In the genomic region with DNA sequence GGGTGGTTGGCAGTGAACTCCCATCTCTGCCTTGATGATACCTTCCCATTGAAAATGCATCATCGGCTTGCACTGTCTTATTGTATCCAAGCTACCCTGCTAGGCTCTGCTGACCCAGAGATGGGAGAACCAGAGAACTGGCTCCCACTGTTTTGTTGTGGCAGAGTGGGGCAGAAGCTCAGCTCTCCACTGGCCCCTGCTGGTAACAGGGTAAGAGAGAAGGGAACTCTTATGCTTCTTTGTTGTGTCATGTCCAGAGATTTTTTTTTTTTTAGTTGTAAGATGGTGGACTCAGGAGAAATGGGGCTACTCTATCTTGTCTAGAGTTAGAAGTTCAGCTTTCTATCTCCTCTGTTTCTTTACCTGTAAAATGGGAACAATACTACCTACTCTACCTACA, we compare ENCODE assay signal across 8 cellular contexts.
DNase-seq lines count a peak whose midpoint lies in the region; ATAC-seq and TF ChIP-seq lines count a peak whose summit lies in the region.

No MANE protein-coding gene starts in this region.

- H4K20me1 ChIP-seq in KMS-11 (ENCODE audit: insufficient read depth), result no peaks in the 10 kb centered on the region

- peak; percentile 54 for DNase-seq in Daoy (ENCODE audit: low read depth)
- peak; percentile 73 for DNase-seq in astrocyte of the spinal cord (ENCODE audit: low read depth, low spot score)
- DNase-seq in mesendoderm, result peak; percentile 82
- no peak for DNase-seq in omental fat pad (ENCODE audit: low spot score)
- DNase-seq in Ammon's horn (ENCODE audit: low spot score), result no peak

- no peak overlapping the region for H3K18ac ChIP-seq in mesendoderm (ENCODE audit: low read length)

- H3K23ac ChIP-seq in mesendoderm (ENCODE audit: low read length), result no peak overlapping the region

- no peak overlapping the region for H2BK120ac ChIP-seq in mesendoderm (ENCODE audit: low read depth, low read length)

- H2AK5ac ChIP-seq in mesendoderm (ENCODE audit: low read length), result no peak overlapping the region

- H2BK15ac ChIP-seq in mesendoderm (replicated peaks; ENCODE audit: low read depth), result no peak overlapping the region

- H3K79me2 ChIP-seq in KMS-11 (ENCODE audit: insufficient read depth, low read depth) (no peaks in the 10 kb centered on the region), mesendoderm (ENCODE audit: control insufficient read depth, insufficient read depth, low read length) (no peaks in the 10 kb centered on the region)

- no peak for ATAC-seq in gastroesophageal sphincter
- no peak for ATAC-seq in omental fat pad (ENCODE audit: low FRiP score)
- no peak for ATAC-seq in GM19035 (IDR thresholded peaks at IDR 0.05; ENCODE audit: unreplicated experiment)

- H3K4me1 ChIP-seq in KMS-11 (ENCODE audit: low read depth, poor library complexity, severe bottlenecking) (no peaks in the 10 kb centered on the region), mesendoderm (ENCODE audit: control insufficient read depth, low read depth, low read length) (no peaks in the 10 kb centered on the region), gastroesophageal sphincter (no peaks in the 10 kb centered on the region)

- no peak for TF ChIP-seq EP300 in gastroesophageal sphincter (IDR thresholded peaks at IDR 0.05)

- H3K27me3 ChIP-seq in KMS-11 (ENCODE audit: insufficient read depth, low read depth) (no peaks in the 10 kb centered on the region), mesendoderm (ENCODE audit: insufficient read depth, low read length, poor library complexity) (no peaks in the 10 kb centered on the region), gastroesophageal sphincter (peaks cover 8% of the 10 kb centered on the region)

- no peaks in the 10 kb centered on the region for H3K36me3 ChIP-seq in KMS-11 (ENCODE audit: insufficient read depth)
- H3K36me3 ChIP-seq in mesendoderm (ENCODE audit: control insufficient read depth, insufficient read depth, low read length), result no peaks in the 10 kb centered on the region
- H3K36me3 ChIP-seq in gastroesophageal sphincter, result no peaks in the 10 kb centered on the region

- TF ChIP-seq POLR2A in gastroesophageal sphincter (IDR thresholded peaks at IDR 0.05), result no peak

- H3K4me3 ChIP-seq in KMS-11 (IDR thresholded peaks at IDR 0.05; ENCODE audit: insufficient read depth, low read depth, low read length) (no peak overlapping the region), astrocyte of the spinal cord (ENCODE audit: low read depth, low read length) (no peak overlapping the region), mesendoderm (ENCODE audit: low read length) (no peak overlapping the region), gastroesophageal sphincter (no peak overlapping the region)

- H3K4me2 ChIP-seq in KMS-11, result no peak overlapping the region
- H3K4me2 ChIP-seq in mesendoderm (ENCODE audit: low read length), result no peak overlapping the region

- no peak overlapping the region for H3K9ac ChIP-seq in KMS-11
- no peak overlapping the region for H3K9ac ChIP-seq in mesendoderm (ENCODE audit: low read length)

- no CpG with 5 or more reads among the region's 1 CpG for WGBS in mesendoderm (ENCODE audit: extremely low coverage, insufficient coverage, low lambda C conversion rate)
- WGBS in gastroesophageal sphincter (ENCODE audit: low coverage in 1 of 2), 2 donors, result no CpG with 5 or more reads among the region's 1 CpG

- H4K8ac ChIP-seq in mesendoderm (ENCODE audit: low read depth, low read length), result no peak overlapping the region

- no peak overlapping the region for H2BK5ac ChIP-seq in mesendoderm (ENCODE audit: low read length)

- peaks cover 0 to 15% (median 0%) of the 10 kb centered on the region in 3 donors for H3K9me3 ChIP-seq in gastroesophageal sphincter

- no peak overlapping the region for H4K5ac ChIP-seq in mesendoderm (ENCODE audit: low read length)

- TF ChIP-seq CTCF in KMS-11 (conservative IDR thresholded peaks at IDR 0.05; ENCODE audit: low read depth, low read length), result peak; percentile 67
- peak; percentile 84 for TF ChIP-seq CTCF in astrocyte of the spinal cord (IDR thresholded peaks at IDR 0.05; ENCODE audit: low read depth, low read length)
- TF ChIP-seq CTCF in gastroesophageal sphincter (IDR thresholded peaks at IDR 0.05), result no peak
- no peak for TF ChIP-seq CTCF in omental fat pad (IDR thresholded peaks at IDR 0.05)

- no peak overlapping the region for H3K56ac ChIP-seq in mesendoderm (ENCODE audit: low read length)

- in situ Hi-C loops in astrocyte of the spinal cord (cut with HindIII; ENCODE audit: low sequenced_read_pairs), result no loop called here

- H3K79me1 ChIP-seq in mesendoderm (ENCODE audit: low read length), result no peaks in the 10 kb centered on the region

- H2AFZ ChIP-seq in KMS-11 (ENCODE audit: low read depth), result no peak overlapping the region

- no peak overlapping the region for H3K27ac ChIP-seq in KMS-11
- no peak overlapping the region for H3K27ac ChIP-seq in mesendoderm (ENCODE audit: low read depth, low read length)
- no peak overlapping the region for H3K27ac ChIP-seq in gastroesophageal sphincter

- no peak overlapping the region for H3K4ac ChIP-seq in mesendoderm (ENCODE audit: low read depth, low read length)

Comparison
In these comparisons a context has a peak if more than half of its experiments do, and no peak if none do; other contexts are left out.
1. DNase-seq: peak in Daoy (single experiment), astrocyte of the spinal cord (single experiment) and mesendoderm (single experiment); none in omental fat pad (single experiment) and Ammon's horn (single experiment).
2. CTCF ChIP-seq: peak in KMS-11 (single experiment) and astrocyte of the spinal cord (single experiment); none in gastroesophageal sphincter (0 of 4) and omental fat pad (0 of 3).